ENCODE assay signal across 8 cellular contexts in genomic region chr2:181430406-181431199, GRCh38. TPM values are rescaled to one million over a fixed set of nuclear protein-coding genes. Genes with fewer than 3 reads are reported as not detected.
DNase-seq lines count a peak whose midpoint lies in the region; ATAC-seq and TF ChIP-seq lines count a peak whose summit lies in the region.

No MANE protein-coding gene starts in this region.

- 96% methylated on average over 3 of the region's 3 CpGs for WGBS in mesenchymal stem cell

- H3K27me3 ChIP-seq in HL-60 (ENCODE audit: insufficient read depth, poor library complexity, severe bottlenecking) (no peaks in the 10 kb centered on the region), mesenchymal stem cell (ENCODE audit: control insufficient read depth in 1 of 2, insufficient read depth in 1 of 2, low read length in 2 of 2) (no peaks in the 10 kb centered on the region)

- H2BK120ac ChIP-seq in mesenchymal stem cell (ENCODE audit: low read depth, low read length) = no peak overlapping the region

- no peak overlapping the region for H3K18ac ChIP-seq in mesenchymal stem cell (ENCODE audit: low read depth in 1 of 2, low read length in 2 of 2)

- no peak overlapping the region for H3K9ac ChIP-seq in mesenchymal stem cell (ENCODE audit: low read length)

- no peaks in the 10 kb centered on the region for H3K79me1 ChIP-seq in mesenchymal stem cell (replicated peaks; ENCODE audit: low read length, poor library complexity, severe bottlenecking)

- H3K4me3 ChIP-seq in HL-60 (replicated peaks; ENCODE audit: insufficient read depth, low read length) (no peak overlapping the region), mesenchymal stem cell (ENCODE audit: insufficient read depth in 1 of 2, low read depth in 1 of 2, low read length in 2 of 2) (no peak overlapping the region)

- H3K9me3 ChIP-seq in mesenchymal stem cell (ENCODE audit: control insufficient read depth, low read length) = no peaks in the 10 kb centered on the region

- H3K27ac ChIP-seq in HL-60 (replicated peaks) (peak overlapping the region; percentile 72), VCaP (no peak overlapping the region), mesenchymal stem cell (ENCODE audit: low read length, poor library complexity, severe bottlenecking) (no peak overlapping the region)

- ATAC-seq in GM21717 (IDR thresholded peaks at IDR 0.05; ENCODE audit: unreplicated experiment) = no peak

- H2BK12ac ChIP-seq in mesenchymal stem cell (ENCODE audit: low read length in 2 of 2) = no peak overlapping the region

- TF ChIP-seq CTCF in HL-60 (IDR thresholded peaks at IDR 0.05; ENCODE audit: insufficient read depth, low read length) = no peak
- peak; percentile 64 for TF ChIP-seq CTCF in VCaP (conservative IDR thresholded peaks at IDR 0.05)

- no peak overlapping the region for H4K91ac ChIP-seq in mesenchymal stem cell (ENCODE audit: low read length)

- H3K4me2 ChIP-seq in mesenchymal stem cell (ENCODE audit: low read length, poor library complexity, severe bottlenecking) = no peak overlapping the region

- H3K36me3 ChIP-seq in mesenchymal stem cell (ENCODE audit: control insufficient read depth in 1 of 2, insufficient read depth in 2 of 2, low read depth in 1 of 2, low read length in 2 of 2) = no peaks in the 10 kb centered on the region

- H3K14ac ChIP-seq in mesenchymal stem cell (ENCODE audit: low read length in 2 of 2) = no peak overlapping the region

- H3K4ac ChIP-seq in mesenchymal stem cell (ENCODE audit: low read depth in 1 of 2, low read length in 2 of 2) = no peak overlapping the region

- no peak overlapping the region for H2BK5ac ChIP-seq in mesenchymal stem cell (ENCODE audit: low read depth, low read length, poor library complexity, severe bottlenecking)

- H2BK15ac ChIP-seq in mesenchymal stem cell (ENCODE audit: low read depth, poor library complexity, severe bottlenecking) = no peak overlapping the region

- H2AK5ac ChIP-seq in mesenchymal stem cell (ENCODE audit: low read length, severe bottlenecking) = no peak overlapping the region

- no peak overlapping the region for H4K8ac ChIP-seq in mesenchymal stem cell (ENCODE audit: low read length)

- DNase-seq in ELR (ENCODE audit: low read depth) (peak; percentile 49), HL-60 (ENCODE audit: low read depth in 1 of 2, low spot score in 1 of 2) (peak in 1 of 2 experiments; percentile 82), mesenchymal stem cell (peak; percentile 12), NCI-H1436 (lab: John Stamatoyannopoulos, UW) (no peak), COLO829 (ENCODE audit: low spot score) (no peak)
- no peak for DNase-seq in NK-92 treated with Interleukin-12 subunit alpha and Interleukin-12 subunit beta, amount 100 ng/mL, for 24 hours (lab: John Stamatoyannopoulos, UW)

- no peak overlapping the region for H2AFZ ChIP-seq in mesenchymal stem cell (ENCODE audit: low read depth, low read length)

- H3K4me1 ChIP-seq in mesenchymal stem cell (ENCODE audit: control insufficient read depth, insufficient read depth, low read depth, low read length) = no peaks in the 10 kb centered on the region

- no peak overlapping the region for H3K23ac ChIP-seq in mesenchymal stem cell (ENCODE audit: low read length in 2 of 2)

RNA-seq across cellular contexts. Expression of gene ITGA4, which starts 26.6 kb away (rescaled TPM):
- polyA plus RNA-seq in mesenchymal stem cell (2013, experiment 1 of 2) = 32.7 TPM
- polyA plus RNA-seq in mesenchymal stem cell (2013, experiment 2 of 2) = 29.4 TPM

Comparison
In these comparisons a context has a peak if more than half of its experiments do, and no peak if none do; other contexts are left out.
1. DNase-seq: peak in ELR (single experiment) and mesenchymal stem cell (single experiment); none in NCI-H1436 (single experiment), COLO829 (single experiment) and NK-92 treated with Interleukin-12 subunit alpha and Interleukin-12 subunit beta, amount 100 ng/mL, for 24 hours (single experiment).